ENCODE assay signal across 19 cellular contexts in the genomic region with DNA sequence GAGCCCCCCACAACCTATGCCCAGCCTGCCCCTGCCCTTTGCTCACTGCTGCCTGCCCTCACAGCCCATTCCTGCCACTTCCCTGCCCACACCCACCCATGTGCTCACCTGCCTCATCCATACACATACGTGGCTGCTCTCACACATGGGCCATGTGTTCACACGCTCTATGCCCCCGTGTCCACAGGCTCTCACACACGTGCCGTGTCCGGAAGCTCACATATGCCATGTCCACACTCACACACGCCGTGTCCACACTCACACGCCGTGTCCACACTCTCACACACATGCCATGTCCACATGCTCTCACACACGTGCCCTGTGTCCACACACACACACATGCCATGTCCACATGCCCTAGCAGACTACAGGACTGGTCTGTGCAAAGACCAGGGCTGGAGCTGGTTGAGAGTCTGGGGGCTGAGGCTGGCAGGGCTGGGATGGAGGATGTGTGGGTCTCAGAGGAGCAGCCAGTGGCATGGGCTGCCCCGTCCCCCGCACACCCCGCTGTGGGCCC. TPM values are rescaled to one million over a fixed set of nuclear protein-coding genes. Genes with fewer than 3 reads are reported as not detected.
A peak's percentile ranks its signal among the peaks of the same experiment; 100 is the strongest.
DNase-seq lines count a peak whose midpoint lies in the region; ATAC-seq, FAIRE-seq and TF ChIP-seq lines count a peak whose summit lies in the region.
"Had no signal": no experiment of that assay in that cellular context is flagged by ENCODE, and none has a peak within 500 bp of the region (broad histone marks: within the 10 kb centered on the region; RNA-seq: fewer than 3 reads in every experiment).

No MANE protein-coding gene starts in this region.

- H3K4me3 ChIP-seq in bronchial epithelial cell (ENCODE audit: low read depth, low read length), result no peak overlapping the region
- no peak overlapping the region for H3K4me3 ChIP-seq in mucosa of descending colon
- H3K4me3 ChIP-seq: SJSA1 had no signal

- no peaks in the 10 kb centered on the region for H3K27me3 ChIP-seq in bronchial epithelial cell (ENCODE audit: control insufficient read depth, insufficient read depth, low read length)

- no peaks in the 10 kb centered on the region for H3K9me3 ChIP-seq in mucosa of descending colon
- H3K9me3 ChIP-seq: neutrophil, SJSA1 had no signal

- H3K9me3 Mint-ChIP-seq in activated naive CD4-positive, alpha-beta T cell treated with anti-CD3 and anti-CD28 coated beads for 36 hours, result no peaks in the 10 kb centered on the region
- H3K9me3 Mint-ChIP-seq: activated CD4-positive, alpha-beta T cell treated with anti-CD3 and anti-CD28 coated beads, Interleukin-2, amount 10 ng/mL, durations not matched to agents 24 days and 14 days; H9 had no signal

- peak; percentile 68 for DNase-seq in COLO668 (lab: John Stamatoyannopoulos, UW; ENCODE audit: unreplicated experiment)
- DNase-seq in bronchial epithelial cell (ENCODE audit: low read depth), result no peak
- DNase-seq in mucosa of descending colon, result peak in 1 of 3 donors; percentile 50
- DNase-seq in activated naive CD4-positive, alpha-beta T cell treated with anti-CD3 and anti-CD28 coated beads for 36 hours, result no peak
- no peak for DNase-seq in SIG-M5 treated with dmso at 0.1 percent for 504 hours (lab: John Stamatoyannopoulos, UW; ENCODE audit: unreplicated experiment)
- DNase-seq: activated CD4-positive, alpha-beta T cell treated with anti-CD3 and anti-CD28 coated beads, Interleukin-2, amount 10 ng/mL, durations not matched to agents 24 days and 14 days; AML-193; cerebellar nuclear complex; H9; NCI-H1436 treated with DMSO at 0.1 percent for 48 hours; NCI-H446; retina; substantia nigra; T1000 had no signal

- H3K27me3 Mint-ChIP-seq in activated naive CD4-positive, alpha-beta T cell treated with anti-CD3 and anti-CD28 coated beads for 36 hours (ENCODE audit: low read depth), result peaks cover 10% of the 10 kb centered on the region

- TF ChIP-seq CTCF in 22Rv1 (IDR thresholded peaks at IDR 0.05) (no peak), bronchial epithelial cell (IDR thresholded peaks at IDR 0.05; ENCODE audit: insufficient read depth, low read length, severe bottlenecking) (no peak), mucosa of descending colon (IDR thresholded peaks at IDR 0.05) (no peak)

- H3K4me3 Mint-ChIP-seq in activated naive CD4-positive, alpha-beta T cell treated with anti-CD3 and anti-CD28 coated beads for 36 hours, result no peak overlapping the region
- H3K4me3 Mint-ChIP-seq: activated CD4-positive, alpha-beta T cell treated with anti-CD3 and anti-CD28 coated beads, Interleukin-2, amount 10 ng/mL, durations not matched to agents 24 days and 14 days; H9 had no signal

- CTCF ChIA-PET in activated naive CD4-positive, alpha-beta T cell treated with anti-CD3 and anti-CD28 coated beads for 36 hours (lab: Charles Lee), result interaction anchor here (1.1 kb wide), 1 partner anchor 48 kb away, joined by 3 read pairs; no protein-coding TSS in a partner anchor

- H3K36me3 ChIP-seq in bronchial epithelial cell (ENCODE audit: control insufficient read depth, insufficient read depth, low read length) (no peaks in the 10 kb centered on the region), mucosa of descending colon (ENCODE audit: low read depth) (no peaks in the 10 kb centered on the region)
- H3K36me3 ChIP-seq: neutrophil, SJSA1 had no signal

- peak; percentile 83 for FAIRE-seq in bronchial epithelial cell (lab: Jason Lieb, UNC)

- no peaks in the 10 kb centered on the region for H3K36me3 Mint-ChIP-seq in activated naive CD4-positive, alpha-beta T cell treated with anti-CD3 and anti-CD28 coated beads for 36 hours (ENCODE audit: low read depth)

- peaks cover 4% of the 10 kb centered on the region for H3K4me1 Mint-ChIP-seq in activated naive CD4-positive, alpha-beta T cell treated with anti-CD3 and anti-CD28 coated beads for 36 hours (ENCODE audit: low read depth)
- H3K4me1 Mint-ChIP-seq: activated CD4-positive, alpha-beta T cell treated with anti-CD3 and anti-CD28 coated beads, Interleukin-2, amount 10 ng/mL, durations not matched to agents 24 days and 14 days had no signal

- no peak overlapping the region for H3K27ac Mint-ChIP-seq in activated naive CD4-positive, alpha-beta T cell treated with anti-CD3 and anti-CD28 coated beads for 36 hours
- H3K27ac Mint-ChIP-seq: activated CD4-positive, alpha-beta T cell treated with anti-CD3 and anti-CD28 coated beads, Interleukin-2, amount 10 ng/mL, durations not matched to agents 24 days and 14 days had no signal

- peaks cover 5% of the 10 kb centered on the region for H3K4me1 ChIP-seq in mucosa of descending colon (ENCODE audit: low read depth)

- ATAC-seq in mucosa of descending colon (peak; percentile 16), GM19455 (IDR thresholded peaks at IDR 0.05; ENCODE audit: unreplicated experiment) (no peak)

- peak overlapping the region; percentile 59 for H3K27ac ChIP-seq in 22Rv1
- H3K27ac ChIP-seq: neutrophil, SJSA1 had no signal

- intact Hi-C loops in mucosa of descending colon (cut with DNase I, micrococcal nuclease), result no loop called here
- intact Hi-C loops in activated naive CD4-positive, alpha-beta T cell treated with anti-CD3 and anti-CD28 coated beads for 36 hours (cut with micrococcal nuclease), result no loop called here

RNA-seq across cellular contexts. Expression of gene RNF223, which starts 0.6 kb away (rescaled TPM):
- 9.0 and 14.6 TPM in 2 replicates for total RNA-seq in bronchial epithelial cell
- total RNA-seq in mucosa of descending colon, result 1 to 10 TPM; 1.3 to 7.5 (median 2.1) TPM
- total RNA-seq in activated naive CD4-positive, alpha-beta T cell treated with anti-CD3 and anti-CD28 coated beads for 36 hours, result not detected
- total RNA-seq: activated CD4-positive, alpha-beta T cell treated with anti-CD3 and anti-CD28 coated beads, Interleukin-2, amount 10 ng/mL, durations not matched to agents 24 days and 14 days; H9; mesenteric fat pad; SJSA1 had no signal

RNA-seq across cellular contexts. Expression of gene C1orf159, which starts 41.2 kb away (rescaled TPM):
- total RNA-seq in bronchial epithelial cell (5.9 and 8.2 TPM in 2 replicates), mucosa of descending colon (10 to 100 TPM; 18.4 to 25.3 (median 24.0) TPM)
- total RNA-seq in activated naive CD4-positive, alpha-beta T cell treated with anti-CD3 and anti-CD28 coated beads for 36 hours, result 10 to 100 TPM; 14.9 to 18.6 TPM

RNA-seq across cellular contexts. Expression of gene AGRN, which starts 54.8 kb away (rescaled TPM):
- total RNA-seq in bronchial epithelial cell (117 and 132 TPM in 2 replicates), mucosa of descending colon (10 to 100 TPM; 32.0 to 54.4 (median 40.6) TPM)
- total RNA-seq in activated naive CD4-positive, alpha-beta T cell treated with anti-CD3 and anti-CD28 coated beads for 36 hours, result 10 to 100 TPM; 30.5 to 35.1 TPM
